1 cellular context compared by ENCODE assay signal in genomic region chr9:133869674-133870419, GRCh38.
TF ChIP-seq lines count a peak whose summit lies in the region.

No MANE protein-coding gene starts in this region.

TF ChIP-seq in K562, 482 proteins besides CTCF, POLR2A, EP300 and RAD21 (continued from another document and continues in another):
- TF ChIP-seq ZNF311 (CRISPR knock-in tag; IDR thresholded peaks at IDR 0.05) (no peak), MTA3 (IDR thresholded peaks at IDR 0.05; ENCODE audit: borderline replicate concordance) (no peak), ZNF184 (CRISPR knock-in tag; IDR thresholded peaks at IDR 0.05) (no peak), PRDM10 (IDR thresholded peaks at IDR 0.05; ENCODE audit: partially characterized antibody) (no peak), ZNF143 (CRISPR knock-in tag; IDR thresholded peaks at IDR 0.05) (no peak), TFAP4 (CRISPR knock-in tag; IDR thresholded peaks at IDR 0.05; ENCODE audit: borderline replicate concordance) (peak; percentile 71; the same call in 1 of the 2 replicates), ID3 (CRISPR knock-in tag; IDR thresholded peaks at IDR 0.05) (no peak), ID3 (tag; IDR thresholded peaks at IDR 0.05) (no peak), ZNF239 (CRISPR knock-in tag; IDR thresholded peaks at IDR 0.05) (no peak), MECOM (CRISPR knock-in tag; IDR thresholded peaks at IDR 0.05) (no peak), SMARCE1 (IDR thresholded peaks at IDR 0.05) (peak; percentile 91), MEF2D (tag; conservative IDR thresholded peaks at IDR 0.05; ENCODE audit: low read depth) (no peak), KDM2B (CRISPR knock-in tag; IDR thresholded peaks at IDR 0.05) (no peak), MCM5 (IDR thresholded peaks at IDR 0.05; ENCODE audit: low read depth) (no peak), RBM22 (IDR thresholded peaks at IDR 0.05; ENCODE audit: low read depth, low read length, poor library complexity, severe bottlenecking) (no peak), GMEB1 (CRISPR knock-in tag; IDR thresholded peaks at IDR 0.05) (no peak), NFIC (IDR thresholded peaks at IDR 0.05) (peak; percentile 83), ARHGAP35 (IDR thresholded peaks at IDR 0.05; ENCODE audit: partially characterized antibody) (no peak), TCF3 (CRISPR knock-in tag; IDR thresholded peaks at IDR 0.05) (peak; percentile 96), HDAC8 (tag; IDR thresholded peaks at IDR 0.05) (no peak), RERE (CRISPR knock-in tag; IDR thresholded peaks at IDR 0.05; ENCODE audit: borderline replicate concordance) (no peak), TFAM (CRISPR knock-in tag; conservative IDR thresholded peaks at IDR 0.05) (no peak), TAF7 (tag; IDR thresholded peaks at IDR 0.05) (no peak), PHF20 (IDR thresholded peaks at IDR 0.05; ENCODE audit: partially characterized antibody) (no peak), ZNF41 (CRISPR knock-in tag; conservative IDR thresholded peaks at IDR 0.05) (no peak), SRSF3 (IDR thresholded peaks at IDR 0.05; ENCODE audit: insufficient read depth, low read length) (no peak), THRAP3 (IDR thresholded peaks at IDR 0.05; ENCODE audit: borderline replicate concordance) (no peak), EHMT2 (IDR thresholded peaks at IDR 0.05) (no peak), STAT5B (CRISPR knock-in tag; IDR thresholded peaks at IDR 0.05) (no peak), FOXP4 (CRISPR knock-in tag; IDR thresholded peaks at IDR 0.05; ENCODE audit: borderline replicate concordance) (no peak), ELF1 (tag; IDR thresholded peaks at IDR 0.05) (no peak), XRCC5 (IDR thresholded peaks at IDR 0.05; ENCODE audit: low read depth, low read length) (no peak), TARDBP (IDR thresholded peaks at IDR 0.05) (no peak), NFIX (CRISPR knock-in tag; IDR thresholded peaks at IDR 0.05; ENCODE audit: low read depth) (no peak), HDAC2 (IDR thresholded peaks at IDR 0.05) (peak; percentile 79), PHTF2 (CRISPR knock-in tag; IDR thresholded peaks at IDR 0.05) (no peak), ZBTB11 (CRISPR knock-in tag; IDR thresholded peaks at IDR 0.05) (0 out of 6 replicates have a peak, but pooled peaks of 1 of the 3 experiments have one; percentile 37), MIER1 (IDR thresholded peaks at IDR 0.05; ENCODE audit: low read depth) (no peak), ZNF134 (CRISPR knock-in tag; conservative IDR thresholded peaks at IDR 0.05) (no peak), E4F1 (CRISPR knock-in tag; IDR thresholded peaks at IDR 0.05; ENCODE audit: borderline replicate concordance) (no peak), PRMT5 (CRISPR knock-in tag; IDR thresholded peaks at IDR 0.05) (no peak), NBN (IDR thresholded peaks at IDR 0.05; ENCODE audit: low read depth) (0 out of 2 replicates have a peak, but pooled peaks have one; percentile 59), MAFK (IDR thresholded peaks at IDR 0.05; ENCODE audit: low read length) (no peak), GTF2F1 (IDR thresholded peaks at IDR 0.05; ENCODE audit: low read depth, low read length) (no peak), FOXK1 (CRISPR knock-in tag; IDR thresholded peaks at IDR 0.05; ENCODE audit: borderline replicate concordance) (no peak), ZNF77 (CRISPR knock-in tag; IDR thresholded peaks at IDR 0.05) (no peak)
